Comparison of ENCODE assay signal across 1 cellular context in genomic region chr2:148645135-148645924, GRCh38.
TF ChIP-seq lines count a peak whose summit lies in the region.

No MANE protein-coding gene starts in this region.

TF ChIP-seq in HepG2, 621 proteins besides CTCF, POLR2A, EP300 and RAD21 (continued from another document and continues in another):
- TF ChIP-seq, protein P1, sequence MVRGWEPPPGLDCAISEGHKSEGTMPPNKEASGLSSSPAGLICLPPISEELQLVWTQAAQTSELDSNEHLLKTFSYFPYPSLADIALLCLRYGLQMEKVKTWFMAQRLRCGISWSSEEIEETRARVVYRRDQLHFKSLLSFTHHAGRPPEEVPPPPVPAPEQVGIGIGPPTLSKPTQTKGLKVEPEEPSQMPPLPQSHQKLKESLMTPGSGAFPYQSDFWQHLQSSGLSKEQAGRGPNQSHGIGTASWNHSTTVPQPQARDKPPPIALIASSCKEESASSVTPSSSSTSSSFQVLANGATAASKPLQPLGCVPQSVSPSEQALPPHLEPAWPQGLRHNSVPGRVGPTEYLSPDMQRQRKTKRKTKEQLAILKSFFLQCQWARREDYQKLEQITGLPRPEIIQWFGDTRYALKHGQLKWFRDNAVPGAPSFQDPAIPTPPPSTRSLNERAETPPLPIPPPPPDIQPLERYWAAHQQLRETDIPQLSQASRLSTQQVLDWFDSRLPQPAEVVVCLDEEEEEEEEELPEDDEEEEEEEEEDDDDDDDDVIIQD (CRISPR knock-in tag; IDR thresholded peaks at IDR 0.05; ENCODE audit: low read depth), result peak; percentile 54; the same call in 1 of the 2 replicates
- TF ChIP-seq MXD1 (CRISPR knock-in tag; IDR thresholded peaks at IDR 0.05), result no peak
- no peak for TF ChIP-seq PCBP2 (optimal IDR thresholded peaks at IDR 0.05; ENCODE audit: low read depth, low read length, poor library complexity, severe bottlenecking)
- peak; percentile 80 for TF ChIP-seq FOXA3 (CRISPR knock-in tag; IDR thresholded peaks at IDR 0.05)
- TF ChIP-seq ZNF639 (CRISPR knock-in tag; conservative IDR thresholded peaks at IDR 0.05), result 0 out of 2 replicates have a peak, but pooled peaks have one; percentile 48
- 0 out of 2 replicates have a peak, but pooled peaks have one; percentile 25 for TF ChIP-seq BATF2 (CRISPR knock-in tag; IDR thresholded peaks at IDR 0.05)
- 0 out of 2 replicates have a peak, but pooled peaks have one; percentile 3 for TF ChIP-seq RFXAP (CRISPR knock-in tag; IDR thresholded peaks at IDR 0.05; ENCODE audit: borderline replicate concordance)
- peak; percentile 42; the same call in 1 of the 2 replicates for TF ChIP-seq ZFY (CRISPR knock-in tag; IDR thresholded peaks at IDR 0.05)
- TF ChIP-seq ZNF772 (CRISPR knock-in tag; IDR thresholded peaks at IDR 0.05), result 0 out of 2 replicates have a peak, but pooled peaks have one; percentile 26
- TF ChIP-seq MEIS1 (CRISPR knock-in tag; IDR thresholded peaks at IDR 0.05; ENCODE audit: borderline replicate concordance), result no peak
- TF ChIP-seq STAT6 (CRISPR knock-in tag; IDR thresholded peaks at IDR 0.05; ENCODE audit: borderline replicate concordance), result no peak
- TF ChIP-seq PRMT3 (CRISPR knock-in tag; IDR thresholded peaks at IDR 0.05; ENCODE audit: borderline replicate concordance, low read depth), result no peak; the same call in 1 of the 2 replicates
- no peak for TF ChIP-seq MED8 (CRISPR knock-in tag; IDR thresholded peaks at IDR 0.05; ENCODE audit: insufficient replicate concordance)
- TF ChIP-seq MTERF4 (CRISPR knock-in tag; IDR thresholded peaks at IDR 0.05), result peak; percentile 45; the same call in 1 of the 2 replicates
- no peak for TF ChIP-seq CHD4 (IDR thresholded peaks at IDR 0.05; ENCODE audit: borderline replicate concordance, low read length)
- no peak; the same call in 1 of the 2 replicates for TF ChIP-seq BORCS8-MEF2B (CRISPR knock-in tag; IDR thresholded peaks at IDR 0.05)
- TF ChIP-seq SCMH1 (CRISPR knock-in tag; IDR thresholded peaks at IDR 0.05; ENCODE audit: borderline replicate concordance), result no peak
- TF ChIP-seq ZNF543 (CRISPR knock-in tag; IDR thresholded peaks at IDR 0.05), result no peak
- TF ChIP-seq ZNF512B (CRISPR knock-in tag; IDR thresholded peaks at IDR 0.05; ENCODE audit: borderline replicate concordance), result no peak
- TF ChIP-seq ZNF75D (CRISPR knock-in tag; IDR thresholded peaks at IDR 0.05; ENCODE audit: borderline replicate concordance), result no peak
- no peak for TF ChIP-seq FOXA1 (IDR thresholded peaks at IDR 0.05)
- peak; percentile 95 for TF ChIP-seq FOXA1 (CRISPR knock-in tag; IDR thresholded peaks at IDR 0.05)
- no peak for TF ChIP-seq MAFF (IDR thresholded peaks at IDR 0.05; ENCODE audit: low read depth, low read length)
- TF ChIP-seq MXD4 (CRISPR knock-in tag; IDR thresholded peaks at IDR 0.05), result no peak; the same call in 1 of the 2 replicates
- TF ChIP-seq ARID2 (CRISPR knock-in tag; IDR thresholded peaks at IDR 0.05; ENCODE audit: borderline replicate concordance), result no peak
- no peak for TF ChIP-seq MED13 (CRISPR knock-in tag; IDR thresholded peaks at IDR 0.05)
- TF ChIP-seq FOSL1 (CRISPR knock-in tag; IDR thresholded peaks at IDR 0.05; ENCODE audit: borderline replicate concordance), result no peak
- TF ChIP-seq, protein P2, sequence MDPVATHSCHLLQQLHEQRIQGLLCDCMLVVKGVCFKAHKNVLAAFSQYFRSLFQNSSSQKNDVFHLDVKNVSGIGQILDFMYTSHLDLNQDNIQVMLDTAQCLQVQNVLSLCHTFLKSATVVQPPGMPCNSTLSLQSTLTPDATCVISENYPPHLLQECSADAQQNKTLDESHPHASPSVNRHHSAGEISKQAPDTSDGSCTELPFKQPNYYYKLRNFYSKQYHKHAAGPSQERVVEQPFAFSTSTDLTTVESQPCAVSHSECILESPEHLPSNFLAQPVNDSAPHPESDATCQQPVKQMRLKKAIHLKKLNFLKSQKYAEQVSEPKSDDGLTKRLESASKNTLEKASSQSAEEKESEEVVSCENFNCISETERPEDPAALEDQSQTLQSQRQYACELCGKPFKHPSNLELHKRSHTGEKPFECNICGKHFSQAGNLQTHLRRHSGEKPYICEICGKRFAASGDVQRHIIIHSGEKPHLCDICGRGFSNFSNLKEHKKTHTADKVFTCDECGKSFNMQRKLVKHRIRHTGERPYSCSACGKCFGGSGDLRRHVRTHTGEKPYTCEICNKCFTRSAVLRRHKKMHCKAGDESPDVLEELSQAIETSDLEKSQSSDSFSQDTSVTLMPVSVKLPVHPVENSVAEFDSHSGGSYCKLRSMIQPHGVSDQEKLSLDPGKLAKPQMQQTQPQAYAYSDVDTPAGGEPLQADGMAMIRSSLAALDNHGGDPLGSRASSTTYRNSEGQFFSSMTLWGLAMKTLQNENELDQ (CRISPR knock-in tag; IDR thresholded peaks at IDR 0.05; ENCODE audit: borderline replicate concordance), result no peak
- peak; percentile 100 for TF ChIP-seq SRSF1 (optimal IDR thresholded peaks at IDR 0.05; ENCODE audit: low read depth, low read length)
- no peak for TF ChIP-seq ZNF44 (CRISPR knock-in tag; IDR thresholded peaks at IDR 0.05)
- TF ChIP-seq ZNF850 (CRISPR knock-in tag; conservative IDR thresholded peaks at IDR 0.05), result no peak
- TF ChIP-seq RNF2 (conservative IDR thresholded peaks at IDR 0.05; ENCODE audit: low read depth), result no peak
- 0 out of 2 replicates have a peak, but pooled peaks have one; percentile 23 for TF ChIP-seq ZFP1 (CRISPR knock-in tag; IDR thresholded peaks at IDR 0.05)
- TF ChIP-seq HNRNPK (IDR thresholded peaks at IDR 0.05; ENCODE audit: low read depth, low read length, poor library complexity, severe bottlenecking), result peak; percentile 64
- TF ChIP-seq MAZ (IDR thresholded peaks at IDR 0.05; ENCODE audit: borderline replicate concordance, low read depth, low read length), result peak; percentile 98
- peak; percentile 70; the same call in 1 of the 2 replicates for TF ChIP-seq MAZ (CRISPR knock-in tag; IDR thresholded peaks at IDR 0.05; ENCODE audit: low read depth)
- TF ChIP-seq ZNF704 (CRISPR knock-in tag; IDR thresholded peaks at IDR 0.05; ENCODE audit: borderline replicate concordance), result 0 out of 2 replicates have a peak, but pooled peaks have one; percentile 26
- TF ChIP-seq ZNF34 (CRISPR knock-in tag; IDR thresholded peaks at IDR 0.05; ENCODE audit: borderline replicate concordance), result no peak; the same call in 1 of the 2 replicates
- peak; percentile 69; the same call in 1 of the 2 replicates for TF ChIP-seq KLF6 (CRISPR knock-in tag; IDR thresholded peaks at IDR 0.05)
- TF ChIP-seq ZNF367 (CRISPR knock-in tag; IDR thresholded peaks at IDR 0.05; ENCODE audit: borderline replicate concordance), result no peak
- TF ChIP-seq, protein P3, sequence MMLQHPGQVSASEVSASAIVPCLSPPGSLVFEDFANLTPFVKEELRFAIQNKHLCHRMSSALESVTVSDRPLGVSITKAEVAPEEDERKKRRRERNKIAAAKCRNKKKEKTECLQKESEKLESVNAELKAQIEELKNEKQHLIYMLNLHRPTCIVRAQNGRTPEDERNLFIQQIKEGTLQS (CRISPR knock-in tag; IDR thresholded peaks at IDR 0.05), result no peak
- TF ChIP-seq ZNF253 (CRISPR knock-in tag; IDR thresholded peaks at IDR 0.05; ENCODE audit: borderline replicate concordance), result no peak; the same call in 1 of the 2 replicates
- 0 out of 2 replicates have a peak, but pooled peaks have one; percentile 16 for TF ChIP-seq ZNF451 (CRISPR knock-in tag; IDR thresholded peaks at IDR 0.05)
- TF ChIP-seq, protein P4, sequence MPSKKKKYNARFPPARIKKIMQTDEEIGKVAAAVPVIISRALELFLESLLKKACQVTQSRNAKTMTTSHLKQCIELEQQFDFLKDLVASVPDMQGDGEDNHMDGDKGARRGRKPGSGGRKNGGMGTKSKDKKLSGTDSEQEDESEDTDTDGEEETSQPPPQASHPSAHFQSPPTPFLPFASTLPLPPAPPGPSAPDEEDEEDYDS (CRISPR knock-in tag; IDR thresholded peaks at IDR 0.05), result peak; percentile 34; the same call in 1 of the 2 replicates
- no peak for TF ChIP-seq TOPORS (CRISPR knock-in tag; IDR thresholded peaks at IDR 0.05)
